In genomic region chr5:80159133-80159815, GRCh38 we compare ENCODE assay signal across 22 cellular contexts.
A peak's percentile ranks its signal among the peaks of the same experiment; 100 is the strongest.
DNase-seq lines count a peak whose midpoint lies in the region; ATAC-seq and TF ChIP-seq lines count a peak whose summit lies in the region.
"Had no signal": no experiment of that assay in that cellular context is flagged by ENCODE, and none has a peak within 500 bp of the region (broad histone marks: within the 10 kb centered on the region; RNA-seq: fewer than 3 reads in every experiment).

No MANE protein-coding gene starts in this region.

- no peaks in the 10 kb centered on the region for H3K9me3 ChIP-seq in CD8-positive, alpha-beta memory T cell (ENCODE audit: low read length)
- H3K9me3 ChIP-seq in mesenchymal stem cell (ENCODE audit: control insufficient read depth, low read length) (no peaks in the 10 kb centered on the region), right atrium auricular region (no peaks in the 10 kb centered on the region)
- H3K9me3 ChIP-seq: body of pancreas had no signal

- H3K79me1 ChIP-seq in mesenchymal stem cell (replicated peaks; ENCODE audit: low read length, poor library complexity, severe bottlenecking): no peaks in the 10 kb centered on the region

- no peak overlapping the region for H3K4me3 Mint-ChIP-seq in activated CD4-positive, alpha-beta T cell treated with anti-CD3 and anti-CD28 coated beads for 36 hours
- H3K4me3 Mint-ChIP-seq in CD8-positive, alpha-beta memory T cell: no peak overlapping the region
- no peak overlapping the region for H3K4me3 Mint-ChIP-seq in activated CD8-positive, alpha-beta T cell treated with anti-CD3 and anti-CD28 coated beads for 36 hours
- H3K4me3 Mint-ChIP-seq: T-helper 1 cell treated with Interleukin-12 subunit alpha and Interleukin-12 subunit beta and Interleukin-4 antibody, amounts not matched to agents 30 μg/mL and 1 μg/mL, for 36 hours had no signal

- H2BK120ac ChIP-seq in mesenchymal stem cell (ENCODE audit: low read depth, low read length): no peak overlapping the region

- peaks cover 43% of the 10 kb centered on the region for H3K4me1 Mint-ChIP-seq in activated CD4-positive, alpha-beta T cell treated with anti-CD3 and anti-CD28 coated beads for 36 hours
- peaks cover 10 to 56% (median 30%) of the 10 kb centered on the region in 3 donors for H3K4me1 Mint-ChIP-seq in CD8-positive, alpha-beta memory T cell
- peaks cover 38% of the 10 kb centered on the region for H3K4me1 Mint-ChIP-seq in activated CD8-positive, alpha-beta T cell treated with anti-CD3 and anti-CD28 coated beads for 36 hours (ENCODE audit: low read depth)

- H2BK15ac ChIP-seq in mesenchymal stem cell (ENCODE audit: low read depth, poor library complexity, severe bottlenecking): no peak overlapping the region

- intact Hi-C loops in activated CD4-positive, alpha-beta T cell treated with anti-CD3 and anti-CD28 coated beads for 36 hours (cut with DNase I, micrococcal nuclease): no loop called here
- intact Hi-C loops in activated CD8-positive, alpha-beta T cell treated with anti-CD3 and anti-CD28 coated beads for 36 hours (cut with micrococcal nuclease): no loop called here

- no peak overlapping the region for H3K4ac ChIP-seq in mesenchymal stem cell (ENCODE audit: low read depth in 1 of 2, low read length in 2 of 2)

- H3K27ac Mint-ChIP-seq in activated CD4-positive, alpha-beta T cell treated with anti-CD3 and anti-CD28 coated beads for 36 hours: peak overlapping the region; percentile 52
- H3K27ac Mint-ChIP-seq in CD8-positive, alpha-beta memory T cell: peak overlapping the region in 7 of 8 donors; percentile 3 to 68 (median 41)
- H3K27ac Mint-ChIP-seq in activated CD8-positive, alpha-beta T cell treated with anti-CD3 and anti-CD28 coated beads for 36 hours: peak overlapping the region; percentile 65
- H3K27ac Mint-ChIP-seq: T-helper 1 cell treated with Interleukin-12 subunit alpha and Interleukin-12 subunit beta and Interleukin-4 antibody, amounts not matched to agents 30 μg/mL and 1 μg/mL, for 36 hours had no signal

- DNase-seq in activated CD4-positive, alpha-beta T cell treated with anti-CD3 and anti-CD28 coated beads for 36 hours: no peak
- no peak for DNase-seq in activated CD4-positive, alpha-beta T cell treated with anti-CD3 and anti-CD28 coated beads for 4 hours
- no peak for DNase-seq in CD8-positive, alpha-beta memory T cell
- no peak for DNase-seq in activated CD8-positive, alpha-beta T cell treated with anti-CD3 and anti-CD28 coated beads for 36 hours
- no peak for DNase-seq in mesenchymal stem cell
- no peak for DNase-seq in HT-29 (ENCODE audit: low spot score)
- no peak for DNase-seq in right atrium auricular region (ENCODE audit: low spot score)
- DNase-seq in KBM-7: no peak
- DNase-seq: activated CD4-positive, alpha-beta T cell treated with anti-CD3 and anti-CD28 coated beads, Interleukin-2, amount 50 U/mL, for 1 hour; body of pancreas; cerebellar nuclear complex; H7; Kasumi-1; kidney glomerular epithelial cell; MV-4-11; NCI-H69; small intestine; stimulated activated CD4-positive, alpha-beta T cell treated with anti-CD3 and anti-CD28 coated beads, Interleukin-1b, Interleukin-23, amount 100 ng/mL, for 48 hours; substantia nigra had no signal

- WGBS in mesenchymal stem cell: 100% methylated on average over 2 of the region's 3 CpGs

- no peak overlapping the region for H2BK12ac ChIP-seq in mesenchymal stem cell (ENCODE audit: low read length in 2 of 2)

- peak; percentile 49 for ATAC-seq in activated CD4-positive, alpha-beta T cell treated with anti-CD3 and anti-CD28 coated beads for 36 hours
- no peak for ATAC-seq in activated CD8-positive, alpha-beta T cell treated with anti-CD3 and anti-CD28 coated beads for 36 hours
- ATAC-seq: body of pancreas had no signal

- H2AFZ ChIP-seq in mesenchymal stem cell (ENCODE audit: low read depth, low read length): no peak overlapping the region

- no peak overlapping the region for H3K18ac ChIP-seq in mesenchymal stem cell (ENCODE audit: low read depth in 1 of 2, low read length in 2 of 2)

- H3K4me1 ChIP-seq in CD8-positive, alpha-beta memory T cell (ENCODE audit: insufficient read depth, low read length): peaks cover 3% of the 10 kb centered on the region
- peaks cover 1% of the 10 kb centered on the region for H3K4me1 ChIP-seq in mesenchymal stem cell (ENCODE audit: control insufficient read depth, insufficient read depth, low read depth, low read length)
- peaks cover 0 to 3% of the 10 kb centered on the region in 2 donors for H3K4me1 ChIP-seq in right atrium auricular region
- H3K4me1 ChIP-seq: body of pancreas had no signal

- TF ChIP-seq CTCF in activated CD8-positive, alpha-beta T cell treated with anti-CD3 and anti-CD28 coated beads for 36 hours (IDR thresholded peaks at IDR 0.05): no peak
- TF ChIP-seq CTCF in right atrium auricular region (IDR thresholded peaks at IDR 0.05): no peak

- H3K4me3 ChIP-seq in CD8-positive, alpha-beta memory T cell (ENCODE audit: low read length): no peak overlapping the region
- no peak overlapping the region for H3K4me3 ChIP-seq in mesenchymal stem cell (ENCODE audit: insufficient read depth in 1 of 2, low read depth in 1 of 2, low read length in 2 of 2)
- H3K4me3 ChIP-seq in right atrium auricular region: no peak overlapping the region
- H3K4me3 ChIP-seq: body of pancreas, lung had no signal

- H2AK5ac ChIP-seq in mesenchymal stem cell (ENCODE audit: low read length, severe bottlenecking): no peak overlapping the region

- H3K36me3 Mint-ChIP-seq in activated CD4-positive, alpha-beta T cell treated with anti-CD3 and anti-CD28 coated beads for 36 hours (ENCODE audit: low read depth): peaks cover 67% of the 10 kb centered on the region
- H3K36me3 Mint-ChIP-seq in CD8-positive, alpha-beta memory T cell: peaks cover 32 to 84% (median 47%) of the 10 kb centered on the region in 3 donors
- peaks cover 72% of the 10 kb centered on the region for H3K36me3 Mint-ChIP-seq in activated CD8-positive, alpha-beta T cell treated with anti-CD3 and anti-CD28 coated beads for 36 hours (ENCODE audit: low read depth)

- no peak overlapping the region for H3K23ac ChIP-seq in mesenchymal stem cell (ENCODE audit: low read length in 2 of 2)

- H3K36me3 ChIP-seq in CD8-positive, alpha-beta memory T cell (ENCODE audit: insufficient read depth, low read length): peaks cover 4% of the 10 kb centered on the region
- peaks cover 4 to 48% of the 10 kb centered on the region in 2 experiments for H3K36me3 ChIP-seq in mesenchymal stem cell (ENCODE audit: control insufficient read depth in 1 of 2, insufficient read depth in 2 of 2, low read depth in 1 of 2, low read length in 2 of 2)
- H3K36me3 ChIP-seq in right atrium auricular region: peaks cover 7% of the 10 kb centered on the region

- no peak overlapping the region for H3K9ac ChIP-seq in mesenchymal stem cell (ENCODE audit: low read length)

- H3K14ac ChIP-seq in mesenchymal stem cell (ENCODE audit: low read length in 2 of 2): no peak overlapping the region

- H2BK5ac ChIP-seq in mesenchymal stem cell (ENCODE audit: low read depth, low read length, poor library complexity, severe bottlenecking): peak overlapping the region; percentile 20

- no peak overlapping the region for H4K8ac ChIP-seq in mesenchymal stem cell (ENCODE audit: low read length)

- POLR2A ChIA-PET in activated CD4-positive, alpha-beta T cell treated with anti-CD3 and anti-CD28 coated beads for 36 hours (lab: Charles Lee): interaction anchor here (0.8 kb wide), 1 partner anchor 31 kb away, joined by 3 read pairs; no protein-coding TSS in a partner anchor
- POLR2A ChIA-PET in CD8-positive, alpha-beta memory T cell (lab: Charles Lee): no interaction called here
- POLR2A ChIA-PET in activated CD8-positive, alpha-beta T cell treated with anti-CD3 and anti-CD28 coated beads for 36 hours (lab: Charles Lee): interaction anchor here (1.0 to 1.3 kb wide), 3 partner anchors 10 to 126 kb away, joined by 3 to 4 read pairs (median 3); no protein-coding TSS in a partner anchor

- peaks cover 2% of the 10 kb centered on the region for H3K9me3 Mint-ChIP-seq in activated CD4-positive, alpha-beta T cell treated with anti-CD3 and anti-CD28 coated beads for 36 hours (ENCODE audit: low read depth)
- H3K9me3 Mint-ChIP-seq in CD8-positive, alpha-beta memory T cell: no peaks in the 10 kb centered on the region
- peaks cover 3% of the 10 kb centered on the region for H3K9me3 Mint-ChIP-seq in activated CD8-positive, alpha-beta T cell treated with anti-CD3 and anti-CD28 coated beads for 36 hours
- H3K9me3 Mint-ChIP-seq: T-helper 1 cell treated with Interleukin-12 subunit alpha and Interleukin-12 subunit beta and Interleukin-4 antibody, amounts not matched to agents 30 μg/mL and 1 μg/mL, for 36 hours had no signal

- in situ Hi-C loops in KBM-7 (cut with MboI; ENCODE audit: low pct_unique_long_range_greater_than_20kb, low sequenced_read_pairs): no loop called here

- CTCF ChIA-PET in activated CD4-positive, alpha-beta T cell treated with anti-CD3 and anti-CD28 coated beads for 36 hours (lab: Charles Lee): interaction anchor here (0.7 kb wide), 1 partner anchor 71 kb away, joined by 3 read pairs; no protein-coding TSS in a partner anchor
- CTCF ChIA-PET in CD8-positive, alpha-beta memory T cell (lab: Charles Lee): no interaction called here
- CTCF ChIA-PET in activated CD8-positive, alpha-beta T cell treated with anti-CD3 and anti-CD28 coated beads for 36 hours (lab: Charles Lee): interaction anchor here (1.0 to 2.1 kb wide), 4 partner anchors 10 to 68 kb away, joined by 3 to 11 read pairs (median 5); no protein-coding TSS in a partner anchor

- H3K27ac ChIP-seq in CD8-positive, alpha-beta memory T cell (ENCODE audit: low read depth, low read length): no peak overlapping the region
- H3K27ac ChIP-seq in mesenchymal stem cell (ENCODE audit: low read length, poor library complexity, severe bottlenecking) (no peak overlapping the region), right atrium auricular region (no peak overlapping the region)
- H3K27ac ChIP-seq: 22Rv1, body of pancreas had no signal

- H3K27me3 Mint-ChIP-seq in activated CD4-positive, alpha-beta T cell treated with anti-CD3 and anti-CD28 coated beads for 36 hours: no peaks in the 10 kb centered on the region
- peaks cover 0 to 3% of the 10 kb centered on the region in 2 donors for H3K27me3 Mint-ChIP-seq in CD8-positive, alpha-beta memory T cell
- no peaks in the 10 kb centered on the region for H3K27me3 Mint-ChIP-seq in activated CD8-positive, alpha-beta T cell treated with anti-CD3 and anti-CD28 coated beads for 36 hours

- H4K91ac ChIP-seq in mesenchymal stem cell (ENCODE audit: low read length): no peak overlapping the region

- H3K27me3 ChIP-seq in CD8-positive, alpha-beta memory T cell (ENCODE audit: insufficient read depth, low read length, poor library complexity, severe bottlenecking): no peaks in the 10 kb centered on the region
- H3K27me3 ChIP-seq in mesenchymal stem cell (ENCODE audit: control insufficient read depth in 1 of 2, insufficient read depth in 1 of 2, low read length in 2 of 2) (no peaks in the 10 kb centered on the region), right atrium auricular region (no peaks in the 10 kb centered on the region)
- H3K27me3 ChIP-seq: body of pancreas had no signal

- H3K4me2 ChIP-seq in mesenchymal stem cell (ENCODE audit: low read length, poor library complexity, severe bottlenecking): no peak overlapping the region
